ENCODE assay signal across 8 cellular contexts in genomic region chr3:128725547-128725931, GRCh38. TPM values are rescaled to one million over a fixed set of nuclear protein-coding genes. Genes with fewer than 3 reads are reported as not detected.
A peak's percentile ranks its signal among the peaks of the same experiment; 100 is the strongest.
DNase-seq lines count a peak whose midpoint lies in the region; ATAC-seq and TF ChIP-seq lines count a peak whose summit lies in the region.

No MANE protein-coding gene starts in this region.

- H3K4me3 ChIP-seq in HUES48 (ENCODE audit: low read depth, low read length) (peak overlapping the region; percentile 82; the same call in 1 of the 2 replicates), duodenal mucosa (ENCODE audit: low read depth in 1 of 2, low read length in 2 of 2) (peak overlapping the region; percentile 11 to 81), retinal pigment epithelial cell (ENCODE audit: low read length) (peak overlapping the region; percentile 92)

- H3K4me1 ChIP-seq in HUES48 (ENCODE audit: control insufficient read depth, insufficient read depth, low read length) = peaks cover 48% of the 10 kb centered on the region
- peaks cover 21 to 27% of the 10 kb centered on the region in 2 donors for H3K4me1 ChIP-seq in duodenal mucosa (ENCODE audit: control insufficient read depth in 1 of 2, insufficient read depth in 2 of 2, low read length in 2 of 2)

- H3K27ac ChIP-seq in C4-2B (peak overlapping the region; percentile 96), HUES48 (ENCODE audit: low read depth, low read length) (peak overlapping the region; percentile 25), duodenal mucosa (ENCODE audit: low read depth, low read length) (no peak overlapping the region)

- H3K9ac ChIP-seq in HUES48 (ENCODE audit: low read depth, low read length) = no peak overlapping the region
- peak overlapping the region in 1 of 2 donors; percentile 43 for H3K9ac ChIP-seq in duodenal mucosa (ENCODE audit: low read depth in 1 of 2, low read length in 2 of 2)

- peak; percentile 21 for ATAC-seq in GM21447 (IDR thresholded peaks at IDR 0.05; ENCODE audit: unreplicated experiment)

- no peak for TF ChIP-seq CTCF in C4-2B (conservative IDR thresholded peaks at IDR 0.05)
- no peak for TF ChIP-seq CTCF in retinal pigment epithelial cell (conservative IDR thresholded peaks at IDR 0.05; ENCODE audit: low read depth, low read length)

- H3K9me3 ChIP-seq in HUES48 (ENCODE audit: control insufficient read depth, insufficient read depth, low read length) (no peaks in the 10 kb centered on the region), duodenal mucosa (ENCODE audit: control insufficient read depth in 1 of 2, low read length in 2 of 2) (no peaks in the 10 kb centered on the region)

- no peak for DNase-seq in retinal pigment epithelial cell (ENCODE audit: low read depth)
- no peak for DNase-seq in AG08395 (ENCODE audit: low spot score)
- no peak for DNase-seq in occipital lobe (lab: John Stamatoyannopoulos, UW)
- DNase-seq in dedifferentiated amniotic fluid mesenchymal stem cell (ENCODE audit: extremely low spot score) = no peak

- H3K36me3 ChIP-seq in HUES48 (ENCODE audit: control insufficient read depth, insufficient read depth, low read length) = no peaks in the 10 kb centered on the region
- no peaks in the 10 kb centered on the region for H3K36me3 ChIP-seq in duodenal mucosa (ENCODE audit: control insufficient read depth in 1 of 2, insufficient read depth in 2 of 2, low read length in 2 of 2)

- H3K27me3 ChIP-seq in HUES48 (ENCODE audit: control insufficient read depth, insufficient read depth, low read length) = 0 out of 2 replicates have a peak, but pooled peaks cover 4% of the 10 kb centered on the region
- no peaks in the 10 kb centered on the region for H3K27me3 ChIP-seq in duodenal mucosa (ENCODE audit: control insufficient read depth in 1 of 2, insufficient read depth in 2 of 2, low read length in 2 of 2)

RNA-seq across cellular contexts. Expression of gene RAB7A, which starts 0.4 kb away (rescaled TPM):
- total RNA-seq in occipital lobe = 26.7 TPM
